17 cellular contexts compared by ENCODE assay signal in genomic region chr11:126494831-126495230, GRCh38.
"Had no signal": no experiment of that assay in that cellular context is flagged by ENCODE, and none has a peak within 500 bp of the region (broad histone marks: within the 10 kb centered on the region; RNA-seq: fewer than 3 reads in every experiment).

No MANE protein-coding gene starts in this region.

- DNase-seq: activated CD4-positive, alpha-beta T cell treated with anti-CD3 and anti-CD28 coated beads, Interleukin-2, amount 10 ng/mL, durations not matched to agents 24 days and 14 days; activated CD8-positive, alpha-beta T cell treated with anti-CD3 and anti-CD28 coated beads for 36 hours; activated naive CD4-positive, alpha-beta T cell treated with anti-CD3 and anti-CD28 coated beads for 36 hours; activated T-cell treated with anti-CD3 and anti-CD28 coated beads, Interleukin-2, amount 50 U/mL, for 1 hour; central memory CD4-positive, alpha-beta T cell; gastrocnemius medialis; kidney; mammary epithelial cell; stimulated activated CD4-positive, alpha-beta T cell treated with anti-CD3 and anti-CD28 coated beads, Interleukin-12 subunit alpha, Interleukin-12 subunit beta, amount 100 ng/mL, for 4 hours; stimulated activated CD4-positive, alpha-beta T cell treated with anti-CD3 and anti-CD28 coated beads, Interleukin-1b, Interleukin-23, amount 100 ng/mL, for 48 hours; stimulated activated CD8-positive, alpha-beta memory T cell treated with anti-CD3 and anti-CD28 coated beads, Interleukin-4, amount 100 ng/mL, for 48 hours; trophoblast cell had no signal

- H3K4me3 ChIP-seq: gastrocnemius medialis, heart left ventricle, SK-N-MC, suprapubic skin had no signal

- H3K4me1 ChIP-seq: gastrocnemius medialis, heart left ventricle, suprapubic skin had no signal

- H3K27ac ChIP-seq: gastrocnemius medialis, heart left ventricle, SK-N-MC, suprapubic skin had no signal

- H3K36me3 ChIP-seq: gastrocnemius medialis, heart left ventricle, suprapubic skin had no signal

- ATAC-seq: activated CD8-positive, alpha-beta T cell treated with anti-CD3 and anti-CD28 coated beads for 36 hours; activated T-helper 17 cell treated with anti-CD3 and anti-CD28 coated beads, Interleukin-2, amount 50 U/mL, for 72 hours; gastrocnemius medialis; left lobe of liver had no signal

- H3K9me3 ChIP-seq: gastrocnemius medialis, heart left ventricle, suprapubic skin had no signal
